Comparison of ENCODE assay signal across 9 cellular contexts in the genomic region with DNA sequence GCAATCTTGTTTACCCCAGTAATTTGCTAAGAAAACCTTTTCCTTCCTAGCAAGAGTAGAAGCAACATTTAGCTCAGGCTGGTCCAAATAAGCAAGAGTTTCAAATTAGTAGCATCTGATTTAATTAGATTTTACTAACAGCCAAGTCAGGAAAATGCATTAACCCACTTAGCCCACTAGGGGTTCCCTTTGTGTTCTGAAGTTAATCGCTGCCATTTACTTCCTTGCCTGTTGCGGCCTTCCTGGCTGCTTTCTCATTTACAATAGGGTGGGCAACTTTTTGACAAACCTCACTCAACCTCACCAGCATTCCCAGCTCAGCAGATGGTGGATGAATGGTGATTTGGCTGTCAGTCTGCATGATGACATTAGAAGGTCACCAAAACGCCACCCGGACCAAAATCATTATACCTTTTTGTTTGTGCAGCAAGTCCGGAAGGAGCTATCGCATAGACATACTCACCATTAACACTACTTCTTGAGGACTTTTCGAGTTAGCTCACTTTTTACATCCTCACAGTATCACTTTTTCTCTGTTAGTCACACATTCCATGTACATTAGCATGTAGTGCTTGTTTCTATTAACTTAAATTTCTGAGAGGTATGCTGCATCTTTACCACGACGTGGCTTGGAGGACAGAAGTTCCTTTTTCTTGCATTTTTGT.
DNase-seq lines count a peak whose midpoint lies in the region; TF ChIP-seq lines count a peak whose summit lies in the region.
"Had no signal": no experiment of that assay in that cellular context is flagged by ENCODE, and none has a peak within 500 bp of the region (broad histone marks: within the 10 kb centered on the region; RNA-seq: fewer than 3 reads in every experiment).

No MANE protein-coding gene starts in this region.

- no peak overlapping the region for H3K4me3 ChIP-seq in iPS DF 6.9 (ENCODE audit: low read length)

- no peaks in the 10 kb centered on the region for H3K36me3 ChIP-seq in iPS DF 6.9 (ENCODE audit: control insufficient read depth, insufficient read depth, low read length)

- no peaks in the 10 kb centered on the region for H3K9me3 ChIP-seq in iPS DF 6.9 (ENCODE audit: control insufficient read depth, insufficient read depth, low read length)

- no peaks in the 10 kb centered on the region for H3K4me1 ChIP-seq in iPS DF 6.9 (ENCODE audit: control insufficient read depth, insufficient read depth, low read length)

- no CpG with 5 or more reads among the region's 9 CpGs for WGBS in iPS DF 6.9 (ENCODE audit: insufficient coverage, insufficient read length)

- POLR2A ChIA-PET in HEK293T (lab: Yijun Ruan, JAX) = no interaction called here

- DNase-seq in EL = peak; percentile 75
- peak; percentile 9 for DNase-seq in HEK293T (ENCODE audit: extremely low spot score)
- peak; percentile 31 for DNase-seq in RPMI8226
- peak; percentile 35 for DNase-seq in iPS DF 6.9 (ENCODE audit: low read depth, low spot score)
- no peak for DNase-seq in C1 segment of cervical spinal cord (lab: John Stamatoyannopoulos, UW)
- DNase-seq in occipital lobe (lab: John Stamatoyannopoulos, UW) = no peak
- no peak for DNase-seq in activated T-cell treated with anti-CD3 and anti-CD28 coated beads, Interleukin-2, amount 50 U/mL, for 1 hour
- DNase-seq in ecto neural progenitor cell (ENCODE audit: low spot score) = no peak
- DNase-seq: naive B cell had no signal

- CTCF ChIA-PET in HEK293T (lab: Yijun Ruan, JAX) = no interaction called here

- H3K27me3 ChIP-seq in iPS DF 6.9 (ENCODE audit: control insufficient read depth, insufficient read depth, low read length) = no peaks in the 10 kb centered on the region

- H3K27ac ChIP-seq in iPS DF 6.9 (ENCODE audit: low read length) = no peak overlapping the region

TF ChIP-seq in HEK293T, 16 proteins besides CTCF, POLR2A, EP300 and RAD21:
- no peak for TF ChIP-seq BHLHE40 (IDR thresholded peaks at IDR 0.05; ENCODE audit: borderline replicate concordance)
- no peak for TF ChIP-seq TARDBP (IDR thresholded peaks at IDR 0.05)
- no peak for TF ChIP-seq HDGF (IDR thresholded peaks at IDR 0.05; ENCODE audit: borderline replicate concordance)
- no peak for TF ChIP-seq LEF1 (IDR thresholded peaks at IDR 0.05; ENCODE audit: borderline replicate concordance)
- no peak for TF ChIP-seq ZNF384 (IDR thresholded peaks at IDR 0.05)
- no peak for TF ChIP-seq NFRKB (IDR thresholded peaks at IDR 0.05)
- TF ChIP-seq FOXA1 (IDR thresholded peaks at IDR 0.05) = no peak
- TF ChIP-seq SP1 (IDR thresholded peaks at IDR 0.05) = no peak
- TF ChIP-seq PKNOX1 (IDR thresholded peaks at IDR 0.05) = no peak
- no peak for TF ChIP-seq L3MBTL2 (conservative IDR thresholded peaks at IDR 0.05)
- TF ChIP-seq FOXM1 (IDR thresholded peaks at IDR 0.05; ENCODE audit: borderline replicate concordance) = no peak
- no peak for TF ChIP-seq ARNT (IDR thresholded peaks at IDR 0.05)
- no peak for TF ChIP-seq SUZ12 (IDR thresholded peaks at IDR 0.05)
- TF ChIP-seq CTBP1 (IDR thresholded peaks at IDR 0.05; ENCODE audit: borderline replicate concordance) = no peak
- TF ChIP-seq ELF4 (IDR thresholded peaks at IDR 0.05) = no peak
- TF ChIP-seq FOXK2 (IDR thresholded peaks at IDR 0.05) = no peak

Comparison
In these comparisons a context has a peak if more than half of its experiments do, and no peak if none do; other contexts are left out.
1. DNase-seq: peak in EL (single experiment), HEK293T (single experiment), RPMI8226 (single experiment) and iPS DF 6.9 (single experiment); none in C1 segment of cervical spinal cord (0 of 14), occipital lobe (single experiment), activated T-cell treated with anti-CD3 and anti-CD28 coated beads, Interleukin-2, amount 50 U/mL, for 1 hour (single experiment) and ecto neural progenitor cell (single experiment).